ENCODE assay signal across 15 cellular contexts in genomic region chr5:66494437-66494836, GRCh38.
DNase-seq lines count a peak whose midpoint lies in the region; ATAC-seq and TF ChIP-seq lines count a peak whose summit lies in the region.
"Had no signal": no experiment of that assay in that cellular context is flagged by ENCODE, and none has a peak within 500 bp of the region (broad histone marks: within the 10 kb centered on the region; RNA-seq: fewer than 3 reads in every experiment).

No MANE protein-coding gene starts in this region.

- H3K9me3 Mint-ChIP-seq in endothelial cell (ENCODE audit: unreplicated experiment) = peaks cover under 1% of the 10 kb centered on the region

- DNase-seq in stimulated activated CD4-positive, alpha-beta T cell treated with anti-CD3 and anti-CD28 coated beads, Interleukin-15, amount 100 ng/mL, for 24 hours = peak; percentile 19
- no peak for DNase-seq in stimulated activated CD4-positive, alpha-beta T cell treated with anti-CD3 and anti-CD28 coated beads, Interleukin-4, amount 100 ng/mL, for 1 hour
- DNase-seq in endothelial cell (ENCODE audit: low spot score) (no peak), esophagus squamous epithelium (lab: John Stamatoyannopoulos, UW) (no peak), NCI-H2171 treated with DMSO at 0.1 percent for 48 hours (lab: John Stamatoyannopoulos, UW) (no peak), dedifferentiated amniotic fluid mesenchymal stem cell (ENCODE audit: extremely low spot score) (no peak)
- DNase-seq: cortex of kidney, NCI-H1092, NCI-H446, right cardiac atrium had no signal

- H3K27ac ChIP-seq in esophagus squamous epithelium = no peak overlapping the region
- H3K27ac ChIP-seq: BLaER1 treated with 17β-estradiol and CSF1 and Interleukin-3, amounts not matched to agents 10 nM and 100 nM; HL-60 had no signal

- H3K36me3 Mint-ChIP-seq in endothelial cell (ENCODE audit: low read depth, unreplicated experiment) = no peaks in the 10 kb centered on the region

- WGBS in esophagus squamous epithelium, 2 donors = 58 to 68% methylated on average over 4 to 5 of the region's 5 CpGs

- H3K4me1 ChIP-seq in esophagus squamous epithelium = no peaks in the 10 kb centered on the region
- H3K4me1 ChIP-seq: BLaER1 treated with 17β-estradiol and CSF1 and Interleukin-3, amounts not matched to agents 10 nM and 100 nM had no signal

- intact Hi-C loops in esophagus squamous epithelium (cut with DNase I) = no loop called here

- H3K4me3 Mint-ChIP-seq in endothelial cell (ENCODE audit: unreplicated experiment) = no peak overlapping the region

- ATAC-seq in HG02885 (IDR thresholded peaks at IDR 0.05; ENCODE audit: poor library complexity, unreplicated experiment) = no peak
- ATAC-seq: right cardiac atrium, Right ventricle myocardium inferior had no signal

- H3K27me3 Mint-ChIP-seq in endothelial cell (ENCODE audit: unreplicated experiment) = peaks cover 4% of the 10 kb centered on the region

- TF ChIP-seq POLR2A in esophagus squamous epithelium (IDR thresholded peaks at IDR 0.05) = no peak

- peak overlapping the region; percentile 19 for H3K27ac Mint-ChIP-seq in endothelial cell (ENCODE audit: unreplicated experiment)

- H3K9me3 ChIP-seq in esophagus squamous epithelium = peaks cover 0 to 7% (median 0%) of the 10 kb centered on the region in 3 donors

- H3K27me3 ChIP-seq in esophagus squamous epithelium = no peaks in the 10 kb centered on the region
- H3K27me3 ChIP-seq: BLaER1 treated with 17β-estradiol and CSF1 and Interleukin-3, amounts not matched to agents 10 nM and 100 nM had no signal

- H3K4me3 ChIP-seq in esophagus squamous epithelium = no peak overlapping the region
- H3K4me3 ChIP-seq: BLaER1 treated with 17β-estradiol and CSF1 and Interleukin-3, amounts not matched to agents 10 nM and 100 nM had no signal

- no peaks in the 10 kb centered on the region for H3K36me3 ChIP-seq in esophagus squamous epithelium
- H3K36me3 ChIP-seq: BLaER1 treated with 17β-estradiol and CSF1 and Interleukin-3, amounts not matched to agents 10 nM and 100 nM had no signal

- peaks cover 3% of the 10 kb centered on the region for H3K4me1 Mint-ChIP-seq in endothelial cell (ENCODE audit: unreplicated experiment)

- peak; percentile 19; the same call in 1 of the 2 replicates for TF ChIP-seq CTCF in LNCAP (IDR thresholded peaks at IDR 0.05)
- TF ChIP-seq CTCF in endothelial cell (IDR thresholded peaks at IDR 0.05; ENCODE audit: unreplicated experiment) = no peak
- no peak for TF ChIP-seq CTCF in esophagus squamous epithelium (IDR thresholded peaks at IDR 0.05)
